Comparison of ENCODE assay signal across 17 cellular contexts in the genomic region with DNA sequence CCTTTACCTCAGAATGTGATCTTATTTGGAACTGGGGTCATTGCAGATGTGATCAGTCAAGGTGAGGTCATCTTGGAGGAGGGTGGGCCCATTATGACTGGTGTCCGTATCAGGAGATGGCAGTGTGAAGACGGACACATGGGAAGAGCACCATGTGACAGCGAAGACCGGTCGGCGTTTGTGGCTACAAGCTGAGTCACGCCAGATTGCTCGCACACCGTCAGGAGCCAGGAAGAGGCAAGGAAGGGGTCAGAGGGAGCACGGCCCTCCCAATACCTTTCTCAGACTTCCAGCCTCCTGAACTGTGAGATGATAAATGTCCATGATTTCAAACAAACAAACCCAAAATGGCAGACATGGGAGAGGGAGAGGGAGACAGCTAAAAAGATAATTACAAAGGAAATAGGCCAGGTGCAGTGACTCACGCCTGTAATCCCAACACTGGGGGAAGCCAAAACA. TPM values are rescaled to one million over a fixed set of nuclear protein-coding genes. Genes with fewer than 3 reads are reported as not detected.
DNase-seq lines count a peak whose midpoint lies in the region; ATAC-seq, FAIRE-seq and TF ChIP-seq lines count a peak whose summit lies in the region.
"Had no signal": no experiment of that assay in that cellular context is flagged by ENCODE, and none has a peak within 500 bp of the region (broad histone marks: within the 10 kb centered on the region; RNA-seq: fewer than 3 reads in every experiment).

No MANE protein-coding gene starts in this region.

- peaks cover 19% of the 10 kb centered on the region for H3K36me3 Mint-ChIP-seq in CD4-positive, CD25-positive, alpha-beta regulatory T cell
- peaks cover 15% of the 10 kb centered on the region for H3K36me3 Mint-ChIP-seq in MCF 10A (ENCODE audit: insufficient read depth, unreplicated experiment)

- no peak overlapping the region for H3K14ac ChIP-seq in H1 (ENCODE audit: insufficient read length)

- H3K79me2 ChIP-seq in H1 (ENCODE audit: control insufficient read depth in 1 of 2, insufficient read depth in 2 of 2, low read length in 2 of 2), result peaks cover 0 to 13% of the 10 kb centered on the region in 2 experiments; a peak in 1 of 4 replicates
- H3K79me2 ChIP-seq in hepatocyte, result peaks cover 67% of the 10 kb centered on the region

- no peak overlapping the region for H2BK5ac ChIP-seq in H1 (ENCODE audit: low read depth, low read length)

- H2BK12ac ChIP-seq in H1 (ENCODE audit: low read depth, low read length), result no peak overlapping the region

- no peak overlapping the region for H2AK5ac ChIP-seq in H1 (ENCODE audit: low read depth, low read length)

- peak overlapping the region; percentile 63 to 78 (median 77) for H3K27ac Mint-ChIP-seq in CD4-positive, CD25-positive, alpha-beta regulatory T cell
- H3K27ac Mint-ChIP-seq in MCF 10A (ENCODE audit: low read depth, unreplicated experiment), result no peak overlapping the region

- 96% methylated on average over 11 of the region's 11 CpGs; no CpG with 5 or more reads in 1 of the 2 experiments for WGBS in H1 (ENCODE audit: extremely low coverage in 1 of 2, insufficient coverage in 1 of 2, insufficient read length in 1 of 2, insufficient replicate concordance in 2 of 2, low coverage in 1 of 2, low lambda C conversion rate in 2 of 2, missing lambda C conversion rate in 1 of 2), 2 experiments
- 90% methylated on average over 11 of the region's 11 CpGs for WGBS in hepatocyte (ENCODE audit: low lambda C conversion rate, missing lambda C conversion rate)

- no peak overlapping the region for H3K27ac ChIP-seq in CD4-positive, CD25-positive, alpha-beta regulatory T cell (ENCODE audit: insufficient read depth, low read length, poor library complexity, severe bottlenecking)
- H3K27ac ChIP-seq in HEK293 (ENCODE audit: extremely low read depth, low read depth, low read length), result no peak overlapping the region
- no peak overlapping the region for H3K27ac ChIP-seq in H1 (ENCODE audit: low read depth, low read length)
- no peak overlapping the region for H3K27ac ChIP-seq in hepatocyte
- H3K27ac ChIP-seq: skin epidermis had no signal

- no peak overlapping the region for H2BK120ac ChIP-seq in H1 (replicated peaks; ENCODE audit: low read depth, low read length)

- H3K36me3 ChIP-seq in CD4-positive, CD25-positive, alpha-beta regulatory T cell (ENCODE audit: control insufficient read depth, insufficient read depth, low read length), result peaks cover 3% of the 10 kb centered on the region
- H3K36me3 ChIP-seq in HEK293 (ENCODE audit: control insufficient read depth in 2 of 2, insufficient read depth in 1 of 2, low read length in 2 of 2), result peaks cover 0 to 4% of the 10 kb centered on the region in 2 experiments; a peak in 2 of 3 replicates
- no peaks in the 10 kb centered on the region for H3K36me3 ChIP-seq in H1 (ENCODE audit: control insufficient read depth in 2 of 4, insufficient read depth in 4 of 4, low read length in 3 of 4)
- H3K36me3 ChIP-seq in hepatocyte (replicated peaks; ENCODE audit: insufficient read depth, low read depth), result no peaks in the 10 kb centered on the region

- intact Hi-C loops in MCF 10A (cut with micrococcal nuclease), result no loop called here

- peaks cover 0 to 57% (median 32%) of the 10 kb centered on the region in 4 donors for H3K4me1 Mint-ChIP-seq in CD4-positive, CD25-positive, alpha-beta regulatory T cell
- H3K4me1 Mint-ChIP-seq in MCF 10A (ENCODE audit: insufficient read depth, unreplicated experiment), result no peaks in the 10 kb centered on the region

- no peak overlapping the region for H3K9ac ChIP-seq in H1 (replicated peaks in 1 of 4; ENCODE audit: extremely low read depth in 1 of 4, low read depth in 3 of 4, low read length in 3 of 4)

- H2BK15ac ChIP-seq in H1 (ENCODE audit: low read length), result peak overlapping the region; percentile 84; the same call in 1 of the 2 replicates

- H3K4ac ChIP-seq in H1 (replicated peaks; ENCODE audit: insufficient read length, low read depth, low read length), result no peak overlapping the region

- no peak overlapping the region for H3K4me3 ChIP-seq in CD4-positive, CD25-positive, alpha-beta regulatory T cell (ENCODE audit: low read depth, low read length)
- no peak overlapping the region for H3K4me3 ChIP-seq in HEK293 (ENCODE audit: low read depth, low read length)
- H3K4me3 ChIP-seq in H1 (ENCODE audit: extremely low read depth in 1 of 4, insufficient read depth in 2 of 4, low read depth in 3 of 4, low read length in 4 of 4), result no peak overlapping the region
- no peak overlapping the region for H3K4me3 ChIP-seq in hepatocyte
- H3K4me3 ChIP-seq: dorsolateral prefrontal cortex, skin epidermis had no signal

- H4K5ac ChIP-seq in H1 (ENCODE audit: insufficient read length, low read depth, low read length), result no peak overlapping the region

- no peaks in the 10 kb centered on the region for H3K27me3 Mint-ChIP-seq in CD4-positive, CD25-positive, alpha-beta regulatory T cell
- no peaks in the 10 kb centered on the region for H3K27me3 Mint-ChIP-seq in MCF 10A (ENCODE audit: insufficient read depth, unreplicated experiment)

- TF ChIP-seq CTCF in HEK293 (tag by site-specific recombination; IDR thresholded peaks at IDR 0.05) (no peak), H1 (IDR thresholded peaks at IDR 0.05; ENCODE audit: control extremely low read depth in 1 of 3, insufficient read depth in 1 of 3, low read depth in 1 of 3, low read length in 3 of 3) (no peak), MCF 10A (IDR thresholded peaks at IDR 0.05; ENCODE audit: unreplicated experiment) (no peak), hepatocyte (IDR thresholded peaks at IDR 0.05; ENCODE audit: poor library complexity) (no peak)

- no peak overlapping the region; the same call in 1 of the 2 replicates for H4K8ac ChIP-seq in H1 (ENCODE audit: extremely low read depth, insufficient read depth, low read length)

- peaks cover 4% of the 10 kb centered on the region for H3K4me1 ChIP-seq in CD4-positive, CD25-positive, alpha-beta regulatory T cell (ENCODE audit: control insufficient read depth, insufficient read depth, low read length, poor library complexity, severe bottlenecking)
- peaks cover 2% of the 10 kb centered on the region; the same call in 1 of the 2 replicates for H3K4me1 ChIP-seq in HEK293 (ENCODE audit: control insufficient read depth, insufficient read depth, low read length)
- peaks cover 5 to 26% (median 22%) of the 10 kb centered on the region in 4 experiments for H3K4me1 ChIP-seq in H1 (replicated peaks in 1 of 4; ENCODE audit: control insufficient read depth in 3 of 4, insufficient read depth in 4 of 4, low read length in 3 of 4)
- peaks cover 27% of the 10 kb centered on the region for H3K4me1 ChIP-seq in hepatocyte (ENCODE audit: insufficient read depth)

- DNase-seq in CD4-positive, CD25-positive, alpha-beta regulatory T cell, result no peak
- DNase-seq in H1 (ENCODE audit: low read depth in 1 of 2, low spot score in 2 of 2) (no peak), MCF 10A (ENCODE audit: unreplicated experiment) (no peak), activated gamma-delta T cell (lab: John Stamatoyannopoulos, UW) (no peak), hepatocyte (ENCODE audit: low spot score) (no peak)
- DNase-seq: activated CD4-positive, alpha-beta T cell treated with anti-CD3 and anti-CD28 coated beads, Interleukin-2, amount 50 U/mL, for 4 hours; activated T-cell treated with anti-CD3 and anti-CD28 coated beads, Interleukin-2, amount 50 U/mL, for 1 hour; dorsolateral prefrontal cortex; NCI-H1417; posterior cingulate gyrus; stimulated activated CD4-positive, alpha-beta T cell treated with anti-CD3 and anti-CD28 coated beads, Interleukin-4, amount 100 ng/mL, for 24 hours; substantia nigra had no signal

- H3K9me3 Mint-ChIP-seq in CD4-positive, CD25-positive, alpha-beta regulatory T cell, result no peaks in the 10 kb centered on the region
- H3K9me3 Mint-ChIP-seq in MCF 10A (ENCODE audit: unreplicated experiment), result no peaks in the 10 kb centered on the region

- no peak overlapping the region for H3K18ac ChIP-seq in H1 (ENCODE audit: extremely low read depth, low read length)

- no peak overlapping the region for H2BK20ac ChIP-seq in H1 (ENCODE audit: low read length)

- POLR2A ChIA-PET in HEK293 (lab: Yijun Ruan, JAX), result interaction anchor here (1.5 kb wide), 1 partner anchor 17 kb away, joined by 3 read pairs; no protein-coding TSS in a partner anchor
- POLR2A ChIA-PET in H1 (lab: Charles Lee; ENCODE audit: partially characterized antibody), result interaction anchor here (0.6 to 4.6 kb wide), 8 partner anchors 10 to 38 kb away, joined by 3 to 28 read pairs (median 4); partner anchors contain the start of genes PGAP3 and TCAP
- POLR2A ChIA-PET in MCF 10A (lab: Yijun Ruan, JAX), result interaction anchor here (0.7 to 0.9 kb wide), 3 partner anchors 12 to 23 kb away, joined by 3 read pairs; no protein-coding TSS in a partner anchor

- peaks cover 3% of the 10 kb centered on the region; the same call in 1 of the 2 replicates for H3K79me1 ChIP-seq in H1 (ENCODE audit: low read depth, low read length)

- no peak for TF ChIP-seq RAD21 in H1 (IDR thresholded peaks at IDR 0.05 in 1 of 2, conservative IDR thresholded peaks at IDR 0.05 in 1 of 2; ENCODE audit: low read depth in 2 of 2, low read length in 2 of 2)

- BruUV-seq in MCF 10A (replicated peaks; lab: Mats Ljungman, UMichigan), result no TSS peak

- H3K4me2 ChIP-seq in H1 (ENCODE audit: insufficient read depth in 1 of 2, low read depth in 2 of 2, low read length in 2 of 2) (no peak overlapping the region), hepatocyte (no peak overlapping the region)

- no peaks in the 10 kb centered on the region for H3K9me2 ChIP-seq in hepatocyte (replicated peaks; ENCODE audit: insufficient read depth)

- H3K23ac ChIP-seq in H1 (ENCODE audit: insufficient read length), result no peak overlapping the region

- H3K56ac ChIP-seq in H1 (replicated peaks; ENCODE audit: insufficient read length, low read depth, low read length), result no peak overlapping the region

- H3K23me2 ChIP-seq in H1 (ENCODE audit: low read depth, low read length), result no peaks in the 10 kb centered on the region; the same call in 1 of the 2 replicates

- no peaks in the 10 kb centered on the region for H3K9me3 ChIP-seq in CD4-positive, CD25-positive, alpha-beta regulatory T cell (ENCODE audit: control insufficient read depth in 2 of 2, low read length in 2 of 2)
- H3K9me3 ChIP-seq in HEK293 (ENCODE audit: control insufficient read depth, insufficient read depth, low read depth, low read length) (no peaks in the 10 kb centered on the region), H1 (ENCODE audit: insufficient read depth in 2 of 2, low read depth in 1 of 2, low read length in 1 of 2) (no peaks in the 10 kb centered on the region), hepatocyte (ENCODE audit: low read depth) (no peaks in the 10 kb centered on the region)

- no peak for FAIRE-seq in H1 (lab: Jason Lieb, UNC)

- TF ChIP-seq EP300 in H1 (IDR thresholded peaks at IDR 0.05; ENCODE audit: borderline replicate concordance in 1 of 2, low read depth in 2 of 2, low read length in 2 of 2), result no peak

- no peak for ATAC-seq in CD4-positive, CD25-positive, alpha-beta regulatory T cell (ENCODE audit: low read depth in 2 of 2)
- ATAC-seq: esophagus mucosa had no signal

- no peaks in the 10 kb centered on the region for H3K27me3 ChIP-seq in CD4-positive, CD25-positive, alpha-beta regulatory T cell (ENCODE audit: control insufficient read depth, insufficient read depth, low read length)
- H3K27me3 ChIP-seq in H1 (replicated peaks in 1 of 4; ENCODE audit: control insufficient read depth in 3 of 4, extremely low read depth in 1 of 4, insufficient read depth in 3 of 4, low read length in 3 of 4) (no peaks in the 10 kb centered on the region), hepatocyte (no peaks in the 10 kb centered on the region)
- H3K27me3 ChIP-seq: dorsolateral prefrontal cortex had no signal

- H3K4me3 Mint-ChIP-seq in CD4-positive, CD25-positive, alpha-beta regulatory T cell, result no peak overlapping the region
- no peak overlapping the region for H3K4me3 Mint-ChIP-seq in MCF 10A (ENCODE audit: unreplicated experiment)

- H4K91ac ChIP-seq in H1 (replicated peaks; ENCODE audit: insufficient read length, low read length), result peak overlapping the region; percentile 48

- H2AFZ ChIP-seq in H1 (ENCODE audit: low read length) (no peak overlapping the region), hepatocyte (no peak overlapping the region)

- H4K20me1 ChIP-seq in H1 (replicated peaks in 1 of 2; ENCODE audit: control insufficient read depth in 1 of 2, insufficient read depth in 2 of 2, low read length in 2 of 2) (peaks cover 1 to 4% of the 10 kb centered on the region in 2 experiments), hepatocyte (ENCODE audit: insufficient read depth, poor library complexity, severe bottlenecking) (no peaks in the 10 kb centered on the region)

- no peak for TF ChIP-seq POLR2A in H1 (IDR thresholded peaks at IDR 0.05; ENCODE audit: control extremely low read depth in 1 of 2, low read depth in 2 of 2, low read length in 2 of 2)

- CTCF ChIA-PET in HEK293 (lab: Yijun Ruan, JAX) (interaction anchor here (0.7 to 11.9 kb wide), 7 partner anchors 9 to 106 kb away, joined by 3 to 220 read pairs (median 88); partner anchors contain the start of genes PNMT, PPP1R1B, STARD3 and TCAP), H1 (lab: Charles Lee; ENCODE audit: partially characterized antibody) (interaction anchor here (1.0 to 49.2 kb wide), 8 partner anchors 9 to 103 kb away, joined by 3 to 1885 read pairs (median 4); partner anchors contain the start of genes ERBB2, PGAP3, PNMT and PPP1R1B), MCF 10A (lab: Yijun Ruan, JAX) (interaction anchor here (0.6 to 0.7 kb wide), 2 partner anchors 15 to 309 kb away, joined by 3 read pairs; no protein-coding TSS in a partner anchor)

RNA-seq across cellular contexts. Expression of gene STARD3, which starts 13.2 kb away (rescaled TPM):
- total RNA-seq in CD4-positive, CD25-positive, alpha-beta regulatory T cell, result 95.9 TPM
- 10 to 100 TPM; 45.4 to 48.6 (median 46.5) TPM for polyA plus RNA-seq in CD4-positive, CD25-positive, alpha-beta regulatory T cell
- total RNA-seq in H1 (2021; fragmentation: NEBNext Ultra II Directional; extraction: Animal tissue kit (Norgen Biotek cat#: 25700)), result 47.6 and 56.7 TPM in 2 replicates
- 80.3 and 116 TPM in 2 replicates for polyA plus RNA-seq in H1 (2011; rRNA removed)
- 80.2 TPM for polyA plus RNA-seq in H1 (2011; cell fraction: cytosol; rRNA removed)
- polyA plus RNA-seq in H1 (2011; cell fraction: nucleus; rRNA removed), result 203 TPM
- 54.2 to 69.5 TPM (median 56.8 TPM) in 4 replicates for polyA plus RNA-seq in H1 (2012, experiment 1 of 2)
- 61.3 TPM for polyA plus RNA-seq in H1 (2012, experiment 2 of 2)
- polyA plus RNA-seq in H1 (2013, experiment 1 of 2), result 80.5 TPM
- polyA plus RNA-seq in H1 (2013, experiment 2 of 2), result 91.9 TPM
- polyA minus RNA-seq in H1 (2011; rRNA and poly(A)+ RNA removed), result 78.6 and 84.8 TPM in 2 replicates
- 37.6 TPM for polyA minus RNA-seq in H1 (2011; cell fraction: cytosol; rRNA and poly(A)+ RNA removed)
- polyA minus RNA-seq in H1 (2011; cell fraction: nucleus; rRNA and poly(A)+ RNA removed), result 53.7 TPM
- total RNA-seq in MCF 10A (2022), result 30.1 and 31.1 TPM in 2 replicates
- 61.6 and 76.5 TPM in 2 replicates for total RNA-seq in hepatocyte
- polyA plus RNA-seq in hepatocyte, result 89.0 and 90.3 TPM in 2 replicates

RNA-seq across cellular contexts. Expression of gene TCAP, which starts 15.0 kb away (rescaled TPM):
- total RNA-seq in CD4-positive, CD25-positive, alpha-beta regulatory T cell, result 3.4 TPM
- under 1 TPM in 1 of 4 donors, not detected in 3; 0.07 TPM for polyA plus RNA-seq in CD4-positive, CD25-positive, alpha-beta regulatory T cell
- total RNA-seq in H1 (2021; fragmentation: NEBNext Ultra II Directional; extraction: Animal tissue kit (Norgen Biotek cat#: 25700)), result 1.4 TPM in 2 replicates
- polyA plus RNA-seq in H1 (2011; rRNA removed), result 0.82 and 1.3 TPM in 2 replicates
- 1.2 TPM for polyA plus RNA-seq in H1 (2011; cell fraction: cytosol; rRNA removed)
- 8.9 TPM for polyA plus RNA-seq in H1 (2011; cell fraction: nucleus; rRNA removed)
- 1.7 to 2.6 TPM (median 2.3 TPM) in 4 replicates for polyA plus RNA-seq in H1 (2012, experiment 1 of 2)
- polyA plus RNA-seq in H1 (2012, experiment 2 of 2), result 1.4 TPM
- 0.49 TPM for polyA plus RNA-seq in H1 (2013, experiment 1 of 2)
- polyA plus RNA-seq in H1 (2013, experiment 2 of 2), result 0.48 TPM
- polyA minus RNA-seq in H1 (2011; rRNA and poly(A)+ RNA removed), result 1.1 and 1.3 TPM in 2 replicates
- polyA minus RNA-seq in H1 (2011; cell fraction: cytosol; rRNA and poly(A)+ RNA removed), result 1.4 TPM
- 4.2 TPM for polyA minus RNA-seq in H1 (2011; cell fraction: nucleus; rRNA and poly(A)+ RNA removed)
- total RNA-seq in MCF 10A (2022), result 0.37 and 0.71 TPM in 2 replicates
- 0.90 and 1.0 TPM in 2 replicates for total RNA-seq in hepatocyte
- 0.64 and 0.66 TPM in 2 replicates for polyA plus RNA-seq in hepatocyte

RNA-seq across cellular contexts. Expression of gene PNMT, which starts 18.1 kb away (rescaled TPM):
- 1.2 TPM for total RNA-seq in CD4-positive, CD25-positive, alpha-beta regulatory T cell
- not detected for polyA plus RNA-seq in CD4-positive, CD25-positive, alpha-beta regulatory T cell
- total RNA-seq in H1 (2021; fragmentation: NEBNext Ultra II Directional; extraction: Animal tissue kit (Norgen Biotek cat#: 25700)), result 4.4 and 5.6 TPM in 2 replicates
- polyA plus RNA-seq in H1 (2011; rRNA removed) (10.5 and 10.9 TPM in 2 replicates), hepatocyte (203 and 204 TPM in 2 replicates)
- polyA plus RNA-seq in H1 (2011; cell fraction: cytosol; rRNA removed), result 8.1 TPM
- 10.0 TPM for polyA plus RNA-seq in H1 (2011; cell fraction: nucleus; rRNA removed)
- polyA plus RNA-seq in H1 (2012, experiment 1 of 2), result 4.3 to 8.6 TPM (median 7.6 TPM) in 4 replicates
- 5.6 TPM for polyA plus RNA-seq in H1 (2012, experiment 2 of 2)
- polyA plus RNA-seq in H1 (2013, experiment 1 of 2), result 3.4 TPM
- 3.4 TPM for polyA plus RNA-seq in H1 (2013, experiment 2 of 2)
- polyA minus RNA-seq in H1 (2011; rRNA and poly(A)+ RNA removed), result 0.95 and 1.4 TPM in 2 replicates
- polyA minus RNA-seq in H1 (2011; cell fraction: cytosol; rRNA and poly(A)+ RNA removed), result 4.9 TPM
- polyA minus RNA-seq in H1 (2011; cell fraction: nucleus; rRNA and poly(A)+ RNA removed), result 1.7 TPM
- total RNA-seq in MCF 10A (2022) (not detected in 2 replicates), hepatocyte (51.9 and 64.5 TPM in 2 replicates)
- total RNA-seq: G401 had no signal

RNA-seq across cellular contexts. Expression of gene PPP1R1B, which starts 23.4 kb away (rescaled TPM):
- total RNA-seq in CD4-positive, CD25-positive, alpha-beta regulatory T cell, result not detected
- not detected for polyA plus RNA-seq in CD4-positive, CD25-positive, alpha-beta regulatory T cell
- total RNA-seq in H1 (2021; fragmentation: NEBNext Ultra II Directional; extraction: Animal tissue kit (Norgen Biotek cat#: 25700)), result 9.4 and 10.7 TPM in 2 replicates
- polyA plus RNA-seq in H1 (2011; rRNA removed), result 21.0 and 22.3 TPM in 2 replicates
- polyA plus RNA-seq in H1 (2011; cell fraction: cytosol; rRNA removed), result 15.9 TPM
- polyA plus RNA-seq in H1 (2011; cell fraction: nucleus; rRNA removed), result 15.3 TPM
- polyA plus RNA-seq in H1 (2012, experiment 1 of 2), result 13.4 to 19.6 TPM (median 17.0 TPM) in 4 replicates
- 22.0 TPM for polyA plus RNA-seq in H1 (2012, experiment 2 of 2)
- 10.8 TPM for polyA plus RNA-seq in H1 (2013, experiment 1 of 2)
- polyA plus RNA-seq in H1 (2013, experiment 2 of 2), result 11.3 TPM
- 9.1 and 11.8 TPM in 2 replicates for polyA minus RNA-seq in H1 (2011; rRNA and poly(A)+ RNA removed)
- 7.9 TPM for polyA minus RNA-seq in H1 (2011; cell fraction: cytosol; rRNA and poly(A)+ RNA removed)
- polyA minus RNA-seq in H1 (2011; cell fraction: nucleus; rRNA and poly(A)+ RNA removed), result 4.6 TPM
- total RNA-seq in MCF 10A (2022), result not detected in 2 replicates
- 1.5 TPM in 2 replicates for total RNA-seq in hepatocyte
- 3.7 TPM in 2 replicates for polyA plus RNA-seq in hepatocyte
- polyA plus RNA-seq: liver had no signal

RNA-seq across cellular contexts. Expression of gene PGAP3, which starts 37.7 kb away (rescaled TPM):
- total RNA-seq in CD4-positive, CD25-positive, alpha-beta regulatory T cell, result 28.0 TPM
- 10 to 100 TPM; 15.2 to 23.3 (median 17.5) TPM for polyA plus RNA-seq in CD4-positive, CD25-positive, alpha-beta regulatory T cell
- total RNA-seq in H1 (2021; fragmentation: NEBNext Ultra II Directional; extraction: Animal tissue kit (Norgen Biotek cat#: 25700)), result 18.5 and 21.0 TPM in 2 replicates
- polyA plus RNA-seq in H1 (2011; rRNA removed), result 30.7 and 32.2 TPM in 2 replicates
- 26.7 TPM for polyA plus RNA-seq in H1 (2011; cell fraction: cytosol; rRNA removed)
- polyA plus RNA-seq in H1 (2011; cell fraction: nucleus; rRNA removed), result 97.3 TPM
- 16.4 to 26.1 TPM (median 23.6 TPM) in 4 replicates for polyA plus RNA-seq in H1 (2012, experiment 1 of 2)
- polyA plus RNA-seq in H1 (2012, experiment 2 of 2), result 17.3 TPM
- polyA plus RNA-seq in H1 (2013, experiment 1 of 2), result 16.2 TPM
- 14.6 TPM for polyA plus RNA-seq in H1 (2013, experiment 2 of 2)
- polyA minus RNA-seq in H1 (2011; rRNA and poly(A)+ RNA removed), result 28.0 and 33.0 TPM in 2 replicates
- polyA minus RNA-seq in H1 (2011; cell fraction: cytosol; rRNA and poly(A)+ RNA removed), result 11.7 TPM
- 13.7 TPM for polyA minus RNA-seq in H1 (2011; cell fraction: nucleus; rRNA and poly(A)+ RNA removed)
- total RNA-seq in MCF 10A (2022), result 10.0 and 13.2 TPM in 2 replicates
- total RNA-seq in hepatocyte, result 26.8 and 33.0 TPM in 2 replicates
- 35.4 and 35.6 TPM in 2 replicates for polyA plus RNA-seq in hepatocyte
